ENCODE assay signal across 8 cellular contexts in the genomic region with DNA sequence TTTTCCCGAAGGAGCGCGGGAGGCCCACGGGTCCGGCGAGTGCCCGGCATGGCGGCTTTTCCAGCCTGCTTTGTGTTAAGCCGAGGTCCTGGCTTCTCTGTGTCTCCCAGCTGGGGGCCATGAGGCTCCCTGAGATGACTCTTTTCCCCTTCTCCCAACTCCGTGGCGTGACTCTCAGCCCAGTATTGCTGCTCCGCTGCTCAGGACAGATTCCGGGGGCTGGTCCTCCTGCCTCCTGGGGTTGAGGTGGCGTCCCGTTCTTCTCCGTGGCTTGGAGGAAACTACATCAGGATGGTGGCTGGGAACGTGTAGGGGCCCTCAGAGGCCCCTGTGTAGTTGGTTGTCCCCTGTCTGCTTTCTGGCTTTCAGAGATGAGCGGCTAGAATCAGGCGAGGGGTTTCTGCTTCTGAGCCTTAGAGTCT. TPM values are rescaled to one million over a fixed set of nuclear protein-coding genes. Genes with fewer than 3 reads are reported as not detected.
DNase-seq lines count a peak whose midpoint lies in the region; ATAC-seq and TF ChIP-seq lines count a peak whose summit lies in the region.

No MANE protein-coding gene starts in this region.

- H3K27me3 Mint-ChIP-seq in stimulated activated naive CD8-positive, alpha-beta T cell treated with anti-CD3 and anti-CD28 coated beads, Interleukin-15, Interleukin-2, amounts not matched to agents 100 ng/mL and 50 ng/mL, for 24 hours = no peaks in the 10 kb centered on the region
- H3K27me3 Mint-ChIP-seq in MCF 10A (ENCODE audit: insufficient read depth, unreplicated experiment) = no peaks in the 10 kb centered on the region

- H3K4me3 ChIP-seq in mesendoderm (ENCODE audit: low read length) = peak overlapping the region; percentile 87
- peak overlapping the region; percentile 72 to 97 for H3K4me3 ChIP-seq in vagina
- peak overlapping the region in 1 of 2 donors; percentile 92 for H3K4me3 ChIP-seq in aorta (ENCODE audit: low read length in 2 of 2)

- no peak overlapping the region for H2BK5ac ChIP-seq in mesendoderm (ENCODE audit: low read length)

- no peak overlapping the region for H3K18ac ChIP-seq in mesendoderm (ENCODE audit: low read length)

- H3K4me1 ChIP-seq in mesendoderm (ENCODE audit: control insufficient read depth, low read depth, low read length) (no peaks in the 10 kb centered on the region), vagina (peaks cover 39% of the 10 kb centered on the region), aorta (ENCODE audit: control insufficient read depth in 1 of 2, insufficient read depth in 2 of 2, low read length in 2 of 2) (no peaks in the 10 kb centered on the region)

- H2BK120ac ChIP-seq in mesendoderm (ENCODE audit: low read depth, low read length) = no peak overlapping the region

- H4K5ac ChIP-seq in mesendoderm (ENCODE audit: low read length) = no peak overlapping the region

- no peak overlapping the region for H3K4ac ChIP-seq in mesendoderm (ENCODE audit: low read depth, low read length)

- H3K4me2 ChIP-seq in mesendoderm (ENCODE audit: low read length) = peak overlapping the region; percentile 67

- POLR2A ChIA-PET in MCF 10A (lab: Yijun Ruan, JAX) = interaction anchor here (0.9 to 1.4 kb wide), 6 partner anchors 11 to 46 kb away, joined by 3 to 14 read pairs (median 5); a partner anchor contains a TSS

- H3K36me3 Mint-ChIP-seq in stimulated activated naive CD8-positive, alpha-beta T cell treated with anti-CD3 and anti-CD28 coated beads, Interleukin-15, Interleukin-2, amounts not matched to agents 100 ng/mL and 50 ng/mL, for 24 hours (ENCODE audit: low read depth) = peaks cover 4% of the 10 kb centered on the region
- peaks cover 32% of the 10 kb centered on the region for H3K36me3 Mint-ChIP-seq in MCF 10A (ENCODE audit: insufficient read depth, unreplicated experiment)

- CTCF ChIA-PET in MCF 10A (lab: Yijun Ruan, JAX) = interaction anchor here (0.7 kb wide), 1 partner anchor 92 kb away, joined by 3 read pairs; a partner anchor contains a TSS

- TF ChIP-seq CTCF in MCF 10A (IDR thresholded peaks at IDR 0.05; ENCODE audit: unreplicated experiment) = no peak
- no peak for TF ChIP-seq CTCF in vagina (IDR thresholded peaks at IDR 0.05)

- no peak overlapping the region for H2AK5ac ChIP-seq in mesendoderm (ENCODE audit: low read length)

- peak overlapping the region; percentile 84 for H3K9ac ChIP-seq in mesendoderm (ENCODE audit: low read length)

- H4K8ac ChIP-seq in mesendoderm (ENCODE audit: low read depth, low read length) = no peak overlapping the region

- no peak for DNase-seq in stimulated activated naive CD8-positive, alpha-beta T cell treated with anti-CD3 and anti-CD28 coated beads, Interleukin-15, Interleukin-2, amounts not matched to agents 100 U/mL and 50 U/mL, for 24 hours
- DNase-seq in MCF 10A (ENCODE audit: unreplicated experiment) = no peak
- no peak for DNase-seq in mesendoderm
- no peak for DNase-seq in vagina (ENCODE audit: extremely low spot score in 2 of 2)
- no peak for DNase-seq in HT-29 (ENCODE audit: low spot score)
- DNase-seq in aorta = no peak

- peaks cover 3% of the 10 kb centered on the region for H3K79me1 ChIP-seq in mesendoderm (ENCODE audit: low read length)

- H3K4me3 Mint-ChIP-seq in stimulated activated naive CD8-positive, alpha-beta T cell treated with anti-CD3 and anti-CD28 coated beads, Interleukin-15, Interleukin-2, amounts not matched to agents 100 ng/mL and 50 ng/mL, for 24 hours = peak overlapping the region; percentile 86
- peak overlapping the region; percentile 75 for H3K4me3 Mint-ChIP-seq in MCF 10A (ENCODE audit: unreplicated experiment)

- ATAC-seq in stimulated activated naive CD8-positive, alpha-beta T cell treated with anti-CD3 and anti-CD28 coated beads, Interleukin-15, Interleukin-2, amounts not matched to agents 100 U/mL and 50 U/mL, for 24 hours = no peak
- ATAC-seq in aorta (ENCODE audit: low FRiP score) = no peak
- ATAC-seq in HG02852 (IDR thresholded peaks at IDR 0.05; ENCODE audit: unreplicated experiment) = no peak

- H3K27me3 ChIP-seq in mesendoderm (ENCODE audit: insufficient read depth, low read length, poor library complexity) (no peaks in the 10 kb centered on the region), vagina (no peaks in the 10 kb centered on the region), aorta (ENCODE audit: control insufficient read depth in 1 of 2, insufficient read depth in 2 of 2, low read length in 1 of 2) (no peaks in the 10 kb centered on the region)

- intact Hi-C loops in MCF 10A (cut with micrococcal nuclease) = no loop called here
- intact Hi-C loops in vagina (cut with DNase I) = no loop called here
- intact Hi-C loops in aorta (cut with DNase I) = no loop called here

- no CpG with 5 or more reads among the region's 19 CpGs for WGBS in mesendoderm (ENCODE audit: extremely low coverage, insufficient coverage, low lambda C conversion rate)
- WGBS in aorta, 2 donors = 24 to 25% methylated on average over 18 to 19 of the region's 19 CpGs

- H3K27ac ChIP-seq in mesendoderm (ENCODE audit: low read depth, low read length) (no peak overlapping the region), vagina (peak overlapping the region; percentile 38), aorta (ENCODE audit: low read depth in 1 of 2, low read length in 2 of 2) (no peak overlapping the region)

- H3K27ac Mint-ChIP-seq in stimulated activated naive CD8-positive, alpha-beta T cell treated with anti-CD3 and anti-CD28 coated beads, Interleukin-15, Interleukin-2, amounts not matched to agents 100 ng/mL and 50 ng/mL, for 24 hours = peak overlapping the region; percentile 31
- no peak overlapping the region for H3K27ac Mint-ChIP-seq in MCF 10A (ENCODE audit: low read depth, unreplicated experiment)

- no peak for TF ChIP-seq POLR2A in vagina (IDR thresholded peaks at IDR 0.05)

- H3K23ac ChIP-seq in mesendoderm (ENCODE audit: low read length) = no peak overlapping the region

- H3K4me1 Mint-ChIP-seq in stimulated activated naive CD8-positive, alpha-beta T cell treated with anti-CD3 and anti-CD28 coated beads, Interleukin-15, Interleukin-2, amounts not matched to agents 100 ng/mL and 50 ng/mL, for 24 hours (ENCODE audit: low read depth) = peaks cover 18% of the 10 kb centered on the region
- no peaks in the 10 kb centered on the region for H3K4me1 Mint-ChIP-seq in MCF 10A (ENCODE audit: insufficient read depth, unreplicated experiment)

- H2BK15ac ChIP-seq in mesendoderm (replicated peaks; ENCODE audit: low read depth) = no peak overlapping the region

- peaks cover 7% of the 10 kb centered on the region for H3K79me2 ChIP-seq in mesendoderm (ENCODE audit: control insufficient read depth, insufficient read depth, low read length)

- H3K9me3 Mint-ChIP-seq in stimulated activated naive CD8-positive, alpha-beta T cell treated with anti-CD3 and anti-CD28 coated beads, Interleukin-15, Interleukin-2, amounts not matched to agents 100 ng/mL and 50 ng/mL, for 24 hours = no peaks in the 10 kb centered on the region
- H3K9me3 Mint-ChIP-seq in MCF 10A (ENCODE audit: unreplicated experiment) = no peaks in the 10 kb centered on the region

- peak overlapping the region; percentile 91 for H3K56ac ChIP-seq in mesendoderm (ENCODE audit: low read length)

- H3K36me3 ChIP-seq in mesendoderm (ENCODE audit: control insufficient read depth, insufficient read depth, low read length) (peaks cover 6% of the 10 kb centered on the region), vagina (peaks cover 0 to 57% of the 10 kb centered on the region in 2 donors), aorta (ENCODE audit: control insufficient read depth in 1 of 2, insufficient read depth in 2 of 2, low read length in 1 of 2) (peaks cover 0 to 2% of the 10 kb centered on the region in 2 donors)

- no TSS peak for BruUV-seq in MCF 10A (replicated peaks; lab: Mats Ljungman, UMichigan)

- no peaks in the 10 kb centered on the region for H3K9me3 ChIP-seq in vagina
- H3K9me3 ChIP-seq in aorta (ENCODE audit: control insufficient read depth, low read length) = no peaks in the 10 kb centered on the region

RNA-seq across cellular contexts. Expression of a gene that starts 1.0 kb away (rescaled TPM):
- total RNA-seq in MCF 10A (2022) (96.6 and 100 TPM in 2 replicates), vagina (80.3 TPM), aorta (10 to 100 TPM; 46.9 to 60.7 TPM)
- polyA plus RNA-seq in mesendoderm (2013, experiment 1 of 2) = 88.2 TPM
- polyA plus RNA-seq in mesendoderm (2013, experiment 2 of 2) = 89.5 TPM
- 281 and 295 TPM in 2 replicates for total RNA-seq in HT-29 (2014; rRNA removed; shearing (Covaris generic))
- polyA plus RNA-seq in aorta = 100 to 1,000 TPM in 1 of 2 donors, 10 to 100 TPM in 1; 47.6 to 171 TPM

RNA-seq across cellular contexts. Expression of a gene that starts 1.0 kb away (rescaled TPM):
- total RNA-seq in MCF 10A (2022) (37.9 and 38.0 TPM in 2 replicates), vagina (61.4 TPM), aorta (10 to 100 TPM; 28.2 to 34.0 TPM)
- 15.5 TPM for polyA plus RNA-seq in mesendoderm (2013, experiment 1 of 2)
- polyA plus RNA-seq in mesendoderm (2013, experiment 2 of 2) = 14.9 TPM
- 49.5 and 52.6 TPM in 2 replicates for total RNA-seq in HT-29 (2014; rRNA removed; shearing (Covaris generic))
- 10 to 100 TPM; 28.3 to 73.0 TPM for polyA plus RNA-seq in aorta

RNA-seq across cellular contexts. Expression of a gene that starts 13.0 kb away (rescaled TPM):
- total RNA-seq in MCF 10A (2022) = 116 and 123 TPM in 2 replicates
- polyA plus RNA-seq in mesendoderm (2013, experiment 1 of 2) = 35.4 TPM
- polyA plus RNA-seq in mesendoderm (2013, experiment 2 of 2) = 32.5 TPM
- total RNA-seq in vagina = 72.4 TPM
- 320 and 339 TPM in 2 replicates for total RNA-seq in HT-29 (2014; rRNA removed; shearing (Covaris generic))
- 10 to 100 TPM; 47.0 to 61.1 TPM for total RNA-seq in aorta
- 100 to 1,000 TPM in 1 of 2 donors, 10 to 100 TPM in 1; 43.7 to 143 TPM for polyA plus RNA-seq in aorta

RNA-seq across cellular contexts. Expression of a gene that starts 15.2 kb away (rescaled TPM):
- total RNA-seq in MCF 10A (2022) = 77.9 and 111 TPM in 2 replicates
- polyA plus RNA-seq in mesendoderm (2013, experiment 1 of 2) = 34.8 TPM
- 34.4 TPM for polyA plus RNA-seq in mesendoderm (2013, experiment 2 of 2)
- 106 TPM for total RNA-seq in vagina
- total RNA-seq in HT-29 (2014; rRNA removed; shearing (Covaris generic)) = 167 and 221 TPM in 2 replicates
- 10 to 100 TPM; 34.9 to 62.2 TPM for total RNA-seq in aorta
- polyA plus RNA-seq in aorta = 10 to 100 TPM; 80.1 to 81.0 TPM

RNA-seq across cellular contexts. Expression of a gene that starts 21.2 kb away (rescaled TPM):
- total RNA-seq in MCF 10A (2022) = 7.1 and 9.7 TPM in 2 replicates
- polyA plus RNA-seq in mesendoderm (2013, experiment 1 of 2) = 97.1 TPM
- polyA plus RNA-seq in mesendoderm (2013, experiment 2 of 2) = 102 TPM
- total RNA-seq in vagina = 12.8 TPM
- 68.7 and 71.3 TPM in 2 replicates for total RNA-seq in HT-29 (2014; rRNA removed; shearing (Covaris generic))
- total RNA-seq in aorta = under 1 TPM in 1 of 2 donors, not detected in 1; 0.57 TPM
- 1 to 10 TPM in 1 of 2 donors, under 1 TPM in 1; 0.63 to 2.8 TPM for polyA plus RNA-seq in aorta
